Comparison of ENCODE assay signal across 29 cellular contexts in the genomic region with DNA sequence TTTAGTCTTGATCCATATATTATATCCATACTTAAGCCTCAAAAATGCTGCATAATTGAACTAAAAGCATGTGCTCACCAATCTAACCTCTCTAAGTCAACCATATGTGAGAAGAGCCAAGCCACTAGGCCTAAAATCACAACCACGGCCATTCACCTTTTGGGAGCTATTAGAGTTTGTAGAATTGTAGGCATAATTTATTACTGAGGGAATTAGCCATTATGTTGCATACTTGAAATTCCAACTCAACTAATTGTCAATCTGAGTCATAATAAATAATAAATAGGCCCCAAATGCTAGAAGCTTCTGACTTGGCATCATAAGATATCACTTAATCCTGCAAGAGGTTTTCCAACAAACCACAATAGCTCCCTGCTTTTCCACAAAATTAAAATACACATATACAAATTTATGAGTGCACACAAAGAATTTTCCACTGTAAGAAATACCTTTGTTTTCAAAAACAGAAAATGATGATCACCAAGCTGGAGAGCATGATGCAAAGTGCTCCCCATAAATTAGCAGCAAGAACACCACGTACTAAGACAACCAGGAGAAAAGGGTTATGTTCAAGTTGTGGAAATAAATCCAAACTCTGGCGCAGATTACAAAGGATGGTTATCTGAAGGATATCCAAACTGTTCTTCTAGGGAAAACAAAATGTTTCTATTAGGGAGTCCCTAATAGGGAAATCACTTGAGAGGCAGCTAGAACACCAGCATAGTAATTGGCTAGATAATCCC.
"Had no signal": no experiment of that assay in that cellular context is flagged by ENCODE, and none has a peak within 500 bp of the region (broad histone marks: within the 10 kb centered on the region; RNA-seq: fewer than 3 reads in every experiment).

No MANE protein-coding gene starts in this region.

- H3K27me3 Mint-ChIP-seq: activated CD4-positive, alpha-beta T cell treated with anti-CD3 and anti-CD28 coated beads for 36 hours; activated naive CD8-positive, alpha-beta T cell had no signal

- DNase-seq: activated CD4-positive, alpha-beta T cell treated with anti-CD3 and anti-CD28 coated beads for 36 hours; activated CD4-positive, alpha-beta T cell treated with anti-CD3 and anti-CD28 coated beads, Interleukin-2, amount 50 U/mL, for 4 hours; activated CD4-positive, CD25-positive, alpha-beta regulatory T cell; activated effector memory CD4-positive, alpha-beta T cell treated with Interleukin-2 at 50 U/mL for 16 hours; activated naive CD4-positive, alpha-beta T cell treated with Interleukin-2 at 50 U/mL for 16 hours; adrenal gland; cortex of kidney; effector memory CD8-positive, alpha-beta T cell; erythroblast; head of caudate nucleus; hippocampal formation; left cardiac atrium; naive B cell; right lobe of liver; stimulated activated CD4-positive, alpha-beta T cell treated with anti-CD3 and anti-CD28 coated beads, Interleukin-1b, Interleukin-23, amount 100 ng/mL, for 48 hours; stimulated activated naive B cell treated with anti-CD40 and anti-IgM and Interleukin-4, amounts not matched to agents 10 μg/mL and 1 μg/mL and 100 μg/mL, for 72 hours; stomach; T-helper 1 cell; thyroid gland; upper lobe of right lung had no signal

- H3K36me3 Mint-ChIP-seq: activated naive CD8-positive, alpha-beta T cell; brain; mesothelial cell of epicardium; naive B cell; stimulated activated naive B cell treated with anti-CD40 and anti-IgM and Interleukin-4, amounts not matched to agents 10 μg/mL and 1 μg/mL and 100 μg/mL, for 72 hours had no signal

- H3K27me3 ChIP-seq: adrenal gland, ascending aorta, gastroesophageal sphincter, right lobe of liver, stomach, thyroid gland, upper lobe of right lung had no signal

- H3K79me2 ChIP-seq: parathyroid adenoma had no signal

- H3K4me2 ChIP-seq: smooth muscle cell had no signal

- FAIRE-seq: keratinocyte had no signal

- H3K27ac Mint-ChIP-seq: activated CD4-positive, alpha-beta T cell treated with anti-CD3 and anti-CD28 coated beads for 36 hours; activated naive CD8-positive, alpha-beta T cell; brain; effector memory CD8-positive, alpha-beta T cell; mesothelial cell of epicardium; stimulated activated naive B cell treated with anti-CD40 and anti-IgM and Interleukin-4, amounts not matched to agents 10 μg/mL and 1 μg/mL and 100 μg/mL, for 72 hours; T-helper 2 cell treated with Interferon-gamma antibody and Interleukin-4, amounts not matched to agents 5 μg/mL and 100 μg/mL, for 36 hours had no signal

- H3K36me3 ChIP-seq: adrenal gland, ascending aorta, gastroesophageal sphincter, right lobe of liver, stomach, thyroid gland, upper lobe of right lung had no signal

- H3K4me3 Mint-ChIP-seq: activated CD4-positive, alpha-beta T cell treated with anti-CD3 and anti-CD28 coated beads for 36 hours; activated naive CD8-positive, alpha-beta T cell; brain; effector memory CD8-positive, alpha-beta T cell; mesothelial cell of epicardium; naive B cell; stimulated activated naive B cell treated with anti-CD40 and anti-IgM and Interleukin-4, amounts not matched to agents 10 μg/mL and 1 μg/mL and 100 μg/mL, for 72 hours; T-helper 2 cell treated with Interferon-gamma antibody and Interleukin-4, amounts not matched to agents 5 μg/mL and 100 μg/mL, for 36 hours had no signal

- ATAC-seq: activated CD4-positive, alpha-beta T cell treated with anti-CD3 and anti-CD28 coated beads for 36 hours; effector memory CD8-positive, alpha-beta T cell; gastroesophageal sphincter; left cardiac atrium; right lobe of liver; stimulated activated naive B cell treated with anti-CD40 and anti-IgM and Interleukin-4, amounts not matched to agents 10 μg/mL and 1 μg/mL and 100 μg/mL, for 72 hours; upper lobe of right lung had no signal

- H3K27ac ChIP-seq: adrenal gland, ascending aorta, gastroesophageal sphincter, parathyroid adenoma, right lobe of liver, stomach, thyroid gland, upper lobe of right lung had no signal

- H3K4me3 ChIP-seq: adrenal gland, ascending aorta, gastroesophageal sphincter, right lobe of liver, smooth muscle cell, stomach, thyroid gland, upper lobe of right lung had no signal

- H2AFZ ChIP-seq: parathyroid adenoma had no signal

- H3K9me3 ChIP-seq: adrenal gland, ascending aorta, gastroesophageal sphincter, right lobe of liver, stomach, thyroid gland, upper lobe of right lung had no signal

- H3K4me1 Mint-ChIP-seq: activated CD4-positive, alpha-beta T cell treated with anti-CD3 and anti-CD28 coated beads for 36 hours had no signal

- H3K9me3 Mint-ChIP-seq: brain; effector memory CD8-positive, alpha-beta T cell; stimulated activated naive B cell treated with anti-CD40 and anti-IgM and Interleukin-4, amounts not matched to agents 10 μg/mL and 1 μg/mL and 100 μg/mL, for 72 hours; T-helper 2 cell treated with Interferon-gamma antibody and Interleukin-4, amounts not matched to agents 5 μg/mL and 100 μg/mL, for 36 hours had no signal

- H3K9ac ChIP-seq: parathyroid adenoma had no signal

- H3K4me1 ChIP-seq: adrenal gland, ascending aorta, gastroesophageal sphincter, parathyroid adenoma, right lobe of liver, stomach, thyroid gland, upper lobe of right lung had no signal
